10 cellular contexts compared by ENCODE assay signal in the genomic region with DNA sequence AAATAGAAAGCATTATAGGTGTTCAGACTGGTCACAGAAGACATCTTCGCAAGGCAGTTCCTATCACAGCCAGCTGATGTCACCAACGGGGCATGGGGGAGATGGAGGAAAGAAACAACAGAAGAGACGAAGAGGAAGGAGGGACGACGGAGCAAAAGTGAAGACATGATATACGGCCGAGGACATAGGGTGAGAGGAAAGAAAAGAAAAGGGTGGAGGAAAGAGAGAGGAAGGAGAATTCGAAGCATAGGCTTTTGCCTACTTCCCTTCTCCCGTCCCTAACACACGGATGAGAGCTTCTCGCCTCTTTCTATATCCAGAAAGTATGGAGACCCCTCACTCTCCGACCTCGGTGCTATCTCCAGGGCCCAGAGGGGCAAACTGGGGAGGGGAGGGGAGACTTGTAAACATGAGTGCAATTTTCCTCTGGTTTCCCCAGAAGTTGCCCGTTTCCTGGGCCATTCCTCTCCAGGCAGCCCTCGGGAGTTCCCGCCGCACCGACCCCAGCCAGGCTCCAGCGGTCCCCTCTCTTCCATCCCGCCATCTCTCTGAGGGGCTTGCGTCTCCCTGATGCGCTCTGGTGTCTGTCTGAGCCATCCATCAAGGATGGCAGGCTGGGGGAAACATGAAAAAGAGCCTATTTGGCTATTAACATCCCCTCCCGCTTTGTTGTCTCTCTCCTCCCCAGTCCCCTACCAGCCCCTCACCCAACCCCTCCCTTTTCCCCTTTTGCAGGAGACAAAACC. TPM values are rescaled to one million over a fixed set of nuclear protein-coding genes. Genes with fewer than 3 reads are reported as not detected.
DNase-seq lines count a peak whose midpoint lies in the region; ATAC-seq, FAIRE-seq and TF ChIP-seq lines count a peak whose summit lies in the region.
"Had no signal": no experiment of that assay in that cellular context is flagged by ENCODE, and none has a peak within 500 bp of the region (broad histone marks: within the 10 kb centered on the region; RNA-seq: fewer than 3 reads in every experiment).

No MANE protein-coding gene starts in this region.

- peaks cover 6% of the 10 kb centered on the region for H3K4me1 ChIP-seq in mucosa of descending colon (ENCODE audit: low read depth)
- H3K4me1 ChIP-seq in upper lobe of left lung: peaks cover 9 to 15% (median 12%) of the 10 kb centered on the region in 4 donors

- DNase-seq in NCI-H2107 treated with DMSO at 0.1 percent for 48 hours (lab: John Stamatoyannopoulos, UW; ENCODE audit: unreplicated experiment) (peak; percentile 63), NCI-H2107 (lab: John Stamatoyannopoulos, UW) (no peak), NCI-H146 (lab: John Stamatoyannopoulos, UW) (peak; percentile 72), dermis blood vessel endothelial cell (peak; percentile 52), mucosa of descending colon (peak in 1 of 3 donors; percentile 48), upper lobe of left lung (peak; percentile 33 to 49), retina (no peak)

- intact Hi-C loops in mucosa of descending colon (cut with DNase I, micrococcal nuclease): loop anchor here in 1 of 2 donors (5.0 kb wide), 1 partner anchor 59 kb away; no protein-coding TSS in a partner anchor

- peaks cover 0 to 16% (median 4%) of the 10 kb centered on the region in 4 donors for H3K27me3 ChIP-seq in upper lobe of left lung

- H3K9me3 ChIP-seq in mucosa of descending colon: no peaks in the 10 kb centered on the region
- H3K9me3 ChIP-seq in upper lobe of left lung: no peaks in the 10 kb centered on the region

- no peaks in the 10 kb centered on the region for H3K36me3 ChIP-seq in mucosa of descending colon (ENCODE audit: low read depth)
- H3K36me3 ChIP-seq in upper lobe of left lung: no peaks in the 10 kb centered on the region

- FAIRE-seq in TTC549 (lab: Jason Lieb, UNC): peak; percentile 52
- FAIRE-seq: A204.1 had no signal

- 6 to 10% methylated on average over 23 of the region's 23 CpGs for WGBS in upper lobe of left lung, 2 donors

- TF ChIP-seq EP300 in upper lobe of left lung (IDR thresholded peaks at IDR 0.05): no peak

- H3K4me3 ChIP-seq in mucosa of descending colon (no peak overlapping the region), upper lobe of left lung (peak overlapping the region in 3 of 4 donors; percentile 29 to 45 (median 41))

- peak; percentile 8 for TF ChIP-seq CTCF in mucosa of descending colon (IDR thresholded peaks at IDR 0.05)
- TF ChIP-seq CTCF in upper lobe of left lung (IDR thresholded peaks at IDR 0.05): peak in 3 of 6 experiments; percentile 31 to 36 (median 32)

- peak; percentile 77 for ATAC-seq in mucosa of descending colon
- peak in 1 of 2 donors; percentile 57 for ATAC-seq in upper lobe of left lung (ENCODE audit: low FRiP score in 2 of 2)

- no peak for TF ChIP-seq POLR2A in upper lobe of left lung (IDR thresholded peaks at IDR 0.05)

- no peak overlapping the region for H3K27ac ChIP-seq in upper lobe of left lung

RNA-seq across cellular contexts. Expression of a gene that starts 26.0 kb away (rescaled TPM):
- total RNA-seq in dermis blood vessel endothelial cell (3.8 and 6.5 TPM in 2 replicates), mucosa of descending colon (10 to 100 TPM in 2 of 3 donors, 1 to 10 TPM in 1; 3.9 to 43.3 (median 14.3) TPM), upper lobe of left lung (10 to 100 TPM in 4 of 6 donors, 1 to 10 TPM in 2; 5.2 to 33.5 (median 17.7) TPM)

RNA-seq across cellular contexts. Expression of a gene that starts 36.6 kb away (rescaled TPM):
- total RNA-seq in dermis blood vessel endothelial cell: 95.1 and 209 TPM in 2 replicates
- total RNA-seq in mucosa of descending colon: 100 to 1,000 TPM; 182 to 275 (median 247) TPM
- total RNA-seq in upper lobe of left lung: 100 to 1,000 TPM; 105 to 203 (median 148) TPM

RNA-seq across cellular contexts. Expression of a gene that starts 40.7 kb away (rescaled TPM):
- total RNA-seq in dermis blood vessel endothelial cell: 48.0 and 76.6 TPM in 2 replicates
- total RNA-seq in mucosa of descending colon: 100 to 1,000 TPM; 136 to 215 (median 163) TPM
- total RNA-seq in upper lobe of left lung: 100 to 1,000 TPM in 5 of 6 donors, 10 to 100 TPM in 1; 76.6 to 661 (median 160) TPM

RNA-seq across cellular contexts. Expression of a gene that starts 53.9 kb away (rescaled TPM):
- total RNA-seq in dermis blood vessel endothelial cell (not detected in 2 replicates), mucosa of descending colon (100 to 1,000 TPM; 101 to 347 (median 243) TPM), upper lobe of left lung (100 to 1,000 TPM in 1 of 6 donors, 10 to 100 TPM in 5; 34.2 to 105 (median 75.2) TPM)
- total RNA-seq: dermis microvascular lymphatic vessel endothelial cell had no signal

Comparison
In these comparisons a context has a peak if more than half of its experiments do, and no peak if none do; other contexts are left out.
1. DNase-seq: peak in NCI-H2107 treated with DMSO at 0.1 percent for 48 hours (single experiment), NCI-H146 (single experiment), dermis blood vessel endothelial cell (single experiment) and upper lobe of left lung (2 of 2); none in NCI-H2107 (single experiment) and retina (single experiment).